ENCODE assay signal across 18 cellular contexts in the genomic region with DNA sequence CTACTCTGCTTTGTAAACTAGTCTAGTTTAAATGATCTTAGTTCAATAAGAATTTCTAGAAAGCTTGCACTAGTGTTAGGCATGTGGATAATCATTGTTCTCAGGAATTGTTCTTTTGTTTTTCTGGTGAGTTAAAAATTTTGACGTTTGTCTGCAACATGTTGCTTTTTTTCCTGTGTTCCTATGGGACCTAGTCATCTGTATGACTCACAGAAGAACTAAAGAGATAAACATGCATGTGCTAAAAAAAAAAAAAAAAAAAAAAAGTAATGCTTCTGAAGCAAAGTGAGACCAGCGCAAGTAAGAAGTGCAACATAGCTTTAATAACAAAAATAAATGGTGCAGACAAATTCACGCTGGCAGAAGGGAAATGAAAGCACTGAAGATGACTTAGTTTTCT.
DNase-seq lines count a peak whose midpoint lies in the region; ATAC-seq and FAIRE-seq lines count a peak whose summit lies in the region.
"Had no signal": no experiment of that assay in that cellular context is flagged by ENCODE, and none has a peak within 500 bp of the region (broad histone marks: within the 10 kb centered on the region; RNA-seq: fewer than 3 reads in every experiment).

No MANE protein-coding gene starts in this region.

- ATAC-seq in GM21360 (IDR thresholded peaks at IDR 0.05; ENCODE audit: unreplicated experiment) (no peak), HG02610 (IDR thresholded peaks at IDR 0.05; ENCODE audit: unreplicated experiment) (no peak)
- ATAC-seq: activated CD8-positive, alpha-beta memory T cell treated with anti-CD3 and anti-CD28 coated beads, Interleukin-2, amount 10 ng/mL, durations not matched to agents 7 days and 5 days; lower lobe of right lung; sciatic nerve; stimulated activated memory B cell treated with anti-CD40 and anti-IgM and Interleukin-4, amounts not matched to agents 10 μg/mL and 1 μg/mL and 100 μg/mL, for 72 hours; upper lobe of right lung had no signal

- peak; percentile 24 for DNase-seq in DMS53 (lab: John Stamatoyannopoulos, UW)
- no peak for DNase-seq in DMS53 treated with DMSO at 0.1 percent for 48 hours (lab: John Stamatoyannopoulos, UW; ENCODE audit: unreplicated experiment)
- DNase-seq in amniotic stem cell (lab: John Stamatoyannopoulos, UW) = peak; percentile 5
- DNase-seq in fibroblast of the conjunctiva (ENCODE audit: low read depth) = peak; percentile 13
- DNase-seq in urothelium cell line (ENCODE audit: low spot score) = peak; percentile 8
- no peak for DNase-seq in T-helper 9 cell
- DNase-seq: activated CD8-positive, alpha-beta memory T cell treated with anti-CD3 and anti-CD28 coated beads, Interleukin-2, amount 10 ng/mL, durations not matched to agents 7 days and 5 days; activated naive CD4-positive, alpha-beta T cell; Calu3; cerebellar nuclear complex; KG1; lower lobe of right lung; NCI-H510A; upper lobe of right lung had no signal

- FAIRE-seq in urothelium cell line (lab: Jason Lieb, UNC) = no peak

Comparison
In these comparisons a context has a peak if more than half of its experiments do, and no peak if none do; other contexts are left out.
1. DNase-seq: peak in DMS53 (single experiment), amniotic stem cell (single experiment), fibroblast of the conjunctiva (single experiment) and urothelium cell line (single experiment); none in DMS53 treated with DMSO at 0.1 percent for 48 hours (single experiment) and T-helper 9 cell (single experiment).